Comparison of ENCODE assay signal across 16 cellular contexts in genomic region chr15:19973718-19974117, GRCh38.
DNase-seq lines count a peak whose midpoint lies in the region; ATAC-seq and TF ChIP-seq lines count a peak whose summit lies in the region.
"Had no signal": no experiment of that assay in that cellular context is flagged by ENCODE, and none has a peak within 500 bp of the region (broad histone marks: within the 10 kb centered on the region; RNA-seq: fewer than 3 reads in every experiment).

No MANE protein-coding gene starts in this region.

- no peak overlapping the region for H3K27ac Mint-ChIP-seq in activated naive CD4-positive, alpha-beta T cell treated with anti-CD3 and anti-CD28 coated beads for 36 hours
- H3K27ac Mint-ChIP-seq in effector memory CD8-positive, alpha-beta T cell: no peak overlapping the region
- H3K27ac Mint-ChIP-seq: activated T-cell treated with anti-CD3 and anti-CD28 coated beads, Interleukin-2, amount 50 U/mL, for 24 hours had no signal

- H3F3A ChIP-seq in PC-9 (ENCODE audit: insufficient read depth, low read depth): no peaks in the 10 kb centered on the region

- no peaks in the 10 kb centered on the region for H4K20me1 ChIP-seq in PC-9 (ENCODE audit: insufficient read depth)

- no peak overlapping the region for H3K4me3 Mint-ChIP-seq in activated naive CD4-positive, alpha-beta T cell treated with anti-CD3 and anti-CD28 coated beads for 36 hours
- H3K4me3 Mint-ChIP-seq in effector memory CD8-positive, alpha-beta T cell: no peak overlapping the region
- H3K4me3 Mint-ChIP-seq: activated T-cell treated with anti-CD3 and anti-CD28 coated beads, Interleukin-2, amount 50 U/mL, for 24 hours had no signal

- no peak overlapping the region for H3K4me2 ChIP-seq in PC-9

- POLR2A ChIA-PET in PC-9 (lab: Charles Lee; ENCODE audit: unreplicated experiment): no interaction called here

- no peaks in the 10 kb centered on the region for H3K36me3 ChIP-seq in KOPT-K1 (ENCODE audit: insufficient read depth, low read length)
- no peaks in the 10 kb centered on the region for H3K36me3 ChIP-seq in PC-9 (ENCODE audit: low read depth)
- H3K36me3 ChIP-seq in heart right ventricle: no peaks in the 10 kb centered on the region

- no peaks in the 10 kb centered on the region for H3K4me1 Mint-ChIP-seq in activated naive CD4-positive, alpha-beta T cell treated with anti-CD3 and anti-CD28 coated beads for 36 hours (ENCODE audit: low read depth)
- H3K4me1 Mint-ChIP-seq in effector memory CD8-positive, alpha-beta T cell (ENCODE audit: low read depth in 2 of 2): no peaks in the 10 kb centered on the region

- H3K9me3 ChIP-seq in KOPT-K1 (ENCODE audit: insufficient read depth, low read length, poor library complexity, severe bottlenecking): no peaks in the 10 kb centered on the region
- no peaks in the 10 kb centered on the region for H3K9me3 ChIP-seq in PC-9 (ENCODE audit: insufficient read depth, low read depth)
- H3K9me3 ChIP-seq in heart right ventricle: no peaks in the 10 kb centered on the region

- CTCF ChIA-PET in activated naive CD4-positive, alpha-beta T cell treated with anti-CD3 and anti-CD28 coated beads for 36 hours (lab: Charles Lee): no interaction called here
- CTCF ChIA-PET in PC-9 (lab: Charles Lee): no interaction called here

- no TSS peak for BruUV-seq in PC-9 (replicated peaks; lab: Mats Ljungman, UMichigan)

- ATAC-seq in stimulated activated naive CD8-positive, alpha-beta T cell treated with anti-CD3 and anti-CD28 coated beads, Interleukin-15, Interleukin-2, amounts not matched to agents 100 U/mL and 50 U/mL, for 24 hours: no peak
- ATAC-seq in heart right ventricle: no peak
- no peak for ATAC-seq in effector memory CD8-positive, alpha-beta T cell (replicated peaks)

- H3K27me3 Mint-ChIP-seq in activated naive CD4-positive, alpha-beta T cell treated with anti-CD3 and anti-CD28 coated beads for 36 hours (ENCODE audit: low read depth): no peaks in the 10 kb centered on the region
- H3K27me3 Mint-ChIP-seq in effector memory CD8-positive, alpha-beta T cell: no peaks in the 10 kb centered on the region
- H3K27me3 Mint-ChIP-seq: activated T-cell treated with anti-CD3 and anti-CD28 coated beads, Interleukin-2, amount 50 U/mL, for 24 hours had no signal

- peak; percentile 71 for TF ChIP-seq CTCF in PC-9 (conservative IDR thresholded peaks at IDR 0.05)
- peak in 1 of 9 donors; percentile 23 for TF ChIP-seq CTCF in heart right ventricle (IDR thresholded peaks at IDR 0.05)

- 20 to 24% methylated on average over 7 of the region's 7 CpGs for WGBS in heart right ventricle, 2 donors

- H3K27me3 ChIP-seq in PC-9 (ENCODE audit: insufficient read depth, low read depth) (no peaks in the 10 kb centered on the region), heart right ventricle (no peaks in the 10 kb centered on the region)

- H3K9me3 Mint-ChIP-seq in activated naive CD4-positive, alpha-beta T cell treated with anti-CD3 and anti-CD28 coated beads for 36 hours: peaks cover 4% of the 10 kb centered on the region
- H3K9me3 Mint-ChIP-seq in effector memory CD8-positive, alpha-beta T cell: peaks cover 0 to 13% of the 10 kb centered on the region in 2 donors

- no peaks in the 10 kb centered on the region for H3K79me2 ChIP-seq in PC-9 (ENCODE audit: low read depth)

- H3K4me3 ChIP-seq in PC-9 (no peak overlapping the region), heart right ventricle (no peak overlapping the region)

- no peaks in the 10 kb centered on the region for H3K36me3 Mint-ChIP-seq in activated naive CD4-positive, alpha-beta T cell treated with anti-CD3 and anti-CD28 coated beads for 36 hours (ENCODE audit: low read depth)
- no peaks in the 10 kb centered on the region for H3K36me3 Mint-ChIP-seq in effector memory CD8-positive, alpha-beta T cell (ENCODE audit: insufficient read depth)

- H3K9me2 ChIP-seq in PC-9 (ENCODE audit: insufficient read depth): no peaks in the 10 kb centered on the region

- H3K4me1 ChIP-seq in PC-9 (replicated peaks; ENCODE audit: insufficient read depth) (no peaks in the 10 kb centered on the region), heart right ventricle (no peaks in the 10 kb centered on the region)

- intact Hi-C loops in activated naive CD4-positive, alpha-beta T cell treated with anti-CD3 and anti-CD28 coated beads for 36 hours (cut with micrococcal nuclease): no loop called here
- intact Hi-C loops in PC-9 (cut with micrococcal nuclease; ENCODE audit: unreplicated experiment): no loop called here
- intact Hi-C loops in heart right ventricle (cut with DNase I): no loop called here

- H3K27ac ChIP-seq in KOPT-K1 (ENCODE audit: low read depth, low read length, poor library complexity, severe bottlenecking) (peak overlapping the region; percentile 64), PC-9 (no peak overlapping the region), heart right ventricle (no peak overlapping the region)

- H2AFZ ChIP-seq in PC-9: no peak overlapping the region

- DNase-seq in activated naive CD4-positive, alpha-beta T cell treated with anti-CD3 and anti-CD28 coated beads for 36 hours: peak; percentile 7
- DNase-seq in activated naive CD4-positive, alpha-beta T cell treated with anti-CD3 and anti-CD28 coated beads, Interleukin-2, amount 50 U/mL, for 16 hours: no peak
- DNase-seq in PC-9: peak in 1 of 2 experiments; percentile 38
- DNase-seq in stimulated activated naive CD8-positive, alpha-beta T cell treated with anti-CD3 and anti-CD28 coated beads, Interleukin-15, Interleukin-2, amounts not matched to agents 100 U/mL and 50 U/mL, for 24 hours: peak; percentile 5
- DNase-seq in heart right ventricle: no peak
- DNase-seq in NCI-H2171 treated with DMSO at 0.1 percent for 48 hours (lab: John Stamatoyannopoulos, UW): no peak
- DNase-seq in effector memory CD8-positive, alpha-beta T cell: no peak
- DNase-seq: activated CD4-positive, alpha-beta T cell treated with anti-CD3 and anti-CD28 coated beads for 1 hour; activated T-cell treated with anti-CD3 and anti-CD28 coated beads, Interleukin-2, amount 50 U/mL, for 24 hours; DMS79 treated with DMSO at 0.1 percent for 48 hours; kidney; mesendoderm; NCI-H1092; NCI-H2171; T-helper 2 cell had no signal

Comparison
In these comparisons a context has a peak if more than half of its experiments do, and no peak if none do; other contexts are left out.
1. DNase-seq: peak in activated naive CD4-positive, alpha-beta T cell treated with anti-CD3 and anti-CD28 coated beads for 36 hours (single experiment) and stimulated activated naive CD8-positive, alpha-beta T cell treated with anti-CD3 and anti-CD28 coated beads, Interleukin-15, Interleukin-2, amounts not matched to agents 100 U/mL and 50 U/mL, for 24 hours (single experiment); none in activated naive CD4-positive, alpha-beta T cell treated with anti-CD3 and anti-CD28 coated beads, Interleukin-2, amount 50 U/mL, for 16 hours (single experiment), heart right ventricle (0 of 2), NCI-H2171 treated with DMSO at 0.1 percent for 48 hours (single experiment) and effector memory CD8-positive, alpha-beta T cell (0 of 3).